17 cellular contexts compared by ENCODE assay signal in the genomic region with DNA sequence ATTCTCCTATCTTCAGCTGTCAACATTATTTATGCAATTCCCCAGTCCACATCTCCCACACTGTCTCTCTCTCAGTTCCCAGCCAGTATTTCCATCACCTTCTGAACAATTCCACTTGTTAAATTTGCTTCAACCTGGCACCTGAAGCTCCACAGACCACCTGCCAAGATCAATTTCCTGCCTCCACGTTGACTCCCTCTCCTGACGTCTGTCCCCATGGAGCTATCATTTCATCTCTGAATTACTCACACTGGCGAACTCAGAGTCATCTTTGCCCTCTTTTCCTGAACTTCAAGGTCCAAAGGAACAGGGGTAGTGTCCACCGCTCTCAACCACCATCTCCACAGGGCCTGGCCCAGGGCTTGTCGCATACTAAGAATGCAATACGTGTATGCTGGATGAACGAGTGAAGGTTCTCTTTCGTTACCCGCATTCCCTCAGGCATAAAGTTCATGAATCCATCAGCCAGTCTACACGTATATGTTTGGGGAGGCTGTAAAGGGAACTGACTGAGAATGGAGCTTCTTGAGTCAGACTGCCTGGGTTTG.
DNase-seq lines count a peak whose midpoint lies in the region; ATAC-seq, FAIRE-seq and TF ChIP-seq lines count a peak whose summit lies in the region.
"Had no signal": no experiment of that assay in that cellular context is flagged by ENCODE, and none has a peak within 500 bp of the region (broad histone marks: within the 10 kb centered on the region; RNA-seq: fewer than 3 reads in every experiment).

No MANE protein-coding gene starts in this region.

- H3K36me3 Mint-ChIP-seq in neural crest cell (ENCODE audit: low read depth) = peaks cover 2% of the 10 kb centered on the region
- no peaks in the 10 kb centered on the region for H3K36me3 Mint-ChIP-seq in Calu3 (ENCODE audit: insufficient read depth, unreplicated experiment)

- H3K4me1 Mint-ChIP-seq in neural crest cell (peaks cover 52% of the 10 kb centered on the region), Calu3 (ENCODE audit: low read depth, unreplicated experiment) (no peaks in the 10 kb centered on the region)

- BruUV-seq in Calu3 (replicated peaks; lab: Mats Ljungman, UMichigan) = no TSS peak

- no peaks in the 10 kb centered on the region for H3K9me3 ChIP-seq in left ventricle myocardium inferior (replicated peaks)
- H3K9me3 ChIP-seq: MG63, SJCRH30 had no signal

- H3K27me3 ChIP-seq in left ventricle myocardium inferior (ENCODE audit: low read depth) = no peaks in the 10 kb centered on the region
- H3K27me3 ChIP-seq: MG63 had no signal

- FAIRE-seq in HTR-8/SVneo (lab: Jason Lieb, UNC) = peak; percentile 26
- FAIRE-seq: GM19239 had no signal

- ATAC-seq in SK-N-SH treated with all-trans-retinoic acid at 6 μM for 48 hours (peak; percentile 49), GM18520 (IDR thresholded peaks at IDR 0.05; ENCODE audit: unreplicated experiment) (no peak)

- TF ChIP-seq CTCF in left ventricle myocardium inferior (IDR thresholded peaks at IDR 0.05; ENCODE audit: borderline replicate concordance) (no peak), neural crest cell (conservative IDR thresholded peaks at IDR 0.05) (no peak), Calu3 (IDR thresholded peaks at IDR 0.05; ENCODE audit: unreplicated experiment) (no peak)

- CTCF ChIA-PET in Calu3 (lab: Charles Lee) = no interaction called here

- peak overlapping the region; percentile 25 for H3K27ac ChIP-seq in left ventricle myocardium inferior (replicated peaks)
- H3K27ac ChIP-seq: SJCRH30 had no signal

- H3K27me3 Mint-ChIP-seq in neural crest cell (ENCODE audit: low read depth) (no peaks in the 10 kb centered on the region), Calu3 (ENCODE audit: unreplicated experiment) (no peaks in the 10 kb centered on the region)

- H3K4me3 Mint-ChIP-seq in neural crest cell (no peak overlapping the region), Calu3 (ENCODE audit: low read depth, unreplicated experiment) (no peak overlapping the region)

- H3K4me3 ChIP-seq in left ventricle myocardium inferior = no peak overlapping the region
- H3K4me3 ChIP-seq: MG63, SJCRH30 had no signal

- in situ Hi-C loops in KBM-7 (cut with MboI; ENCODE audit: low pct_unique_long_range_greater_than_20kb, low sequenced_read_pairs) = no loop called here

- no peaks in the 10 kb centered on the region for H3K36me3 ChIP-seq in left ventricle myocardium inferior
- H3K36me3 ChIP-seq: MG63, SJCRH30 had no signal

- DNase-seq in HTR-8/SVneo (ENCODE audit: insufficient read length, low spot score) (no peak), left ventricle myocardium inferior (no peak), neural crest cell (ENCODE audit: low read depth, low spot score) (no peak), Calu3 (no peak), SKM-1 (lab: John Stamatoyannopoulos, UW; ENCODE audit: unreplicated experiment) (no peak), KBM-7 (no peak)
- DNase-seq: COR-L47, H7, Karpas-422, MG63, NCI-H1092, NCI-H1694, NCI-H524 treated with DMSO at 0.1 percent for 48 hours, SJCRH30 had no signal

- H3K4me1 ChIP-seq in left ventricle myocardium inferior = peaks cover 32% of the 10 kb centered on the region
- H3K4me1 ChIP-seq: SJCRH30 had no signal

- H3K27ac Mint-ChIP-seq in neural crest cell (ENCODE audit: unreplicated experiment) (peak overlapping the region; percentile 10), Calu3 (ENCODE audit: unreplicated experiment) (no peak overlapping the region)

- H3K9me3 Mint-ChIP-seq in neural crest cell = peaks cover 3% of the 10 kb centered on the region
- no peaks in the 10 kb centered on the region for H3K9me3 Mint-ChIP-seq in Calu3 (ENCODE audit: low read depth, unreplicated experiment)

- intact Hi-C loops in left ventricle myocardium inferior (cut with micrococcal nuclease) = no loop called here
- intact Hi-C loops in Calu3 (cut with micrococcal nuclease; ENCODE audit: unreplicated experiment) = no loop called here

TF ChIP-seq in SK-N-SH treated with all-trans-retinoic acid at 6 μM for 48 hours, 23 proteins besides CTCF, POLR2A, EP300 and RAD21 (continues in another document):
- TF ChIP-seq BACH2 (CRISPR knock-in tag; IDR thresholded peaks at IDR 0.05; ENCODE audit: borderline replicate concordance) = no peak
- TF ChIP-seq ISL1 (CRISPR knock-in tag; IDR thresholded peaks at IDR 0.05) = peak; percentile 87
- TF ChIP-seq ESRRG (CRISPR knock-in tag; IDR thresholded peaks at IDR 0.05) = no peak
- TF ChIP-seq ZFP30 (CRISPR knock-in tag; IDR thresholded peaks at IDR 0.05) = no peak
- no peak for TF ChIP-seq PPARA (CRISPR knock-in tag; IDR thresholded peaks at IDR 0.05; ENCODE audit: borderline replicate concordance)
- TF ChIP-seq ZNF565 (CRISPR knock-in tag; conservative IDR thresholded peaks at IDR 0.05; ENCODE audit: low read depth) = no peak
- no peak for TF ChIP-seq ZFP3 (CRISPR knock-in tag; IDR thresholded peaks at IDR 0.05)
- TF ChIP-seq OSR1 (CRISPR knock-in tag; IDR thresholded peaks at IDR 0.05) = no peak
- peak; percentile 66; the same call in 1 of the 2 replicates for TF ChIP-seq TOX (CRISPR knock-in tag; IDR thresholded peaks at IDR 0.05; ENCODE audit: borderline replicate concordance)
- TF ChIP-seq SNAI2 (CRISPR knock-in tag; IDR thresholded peaks at IDR 0.05) = 0 out of 2 replicates have a peak, but pooled peaks have one; percentile 7
- TF ChIP-seq ZC3H10 (CRISPR knock-in tag; IDR thresholded peaks at IDR 0.05) = peak; percentile 86
- no peak for TF ChIP-seq ZNF70 (CRISPR knock-in tag; IDR thresholded peaks at IDR 0.05)
- TF ChIP-seq ARNTL (CRISPR knock-in tag; IDR thresholded peaks at IDR 0.05; ENCODE audit: borderline replicate concordance, low read depth) = no peak
- TF ChIP-seq, protein P1, sequence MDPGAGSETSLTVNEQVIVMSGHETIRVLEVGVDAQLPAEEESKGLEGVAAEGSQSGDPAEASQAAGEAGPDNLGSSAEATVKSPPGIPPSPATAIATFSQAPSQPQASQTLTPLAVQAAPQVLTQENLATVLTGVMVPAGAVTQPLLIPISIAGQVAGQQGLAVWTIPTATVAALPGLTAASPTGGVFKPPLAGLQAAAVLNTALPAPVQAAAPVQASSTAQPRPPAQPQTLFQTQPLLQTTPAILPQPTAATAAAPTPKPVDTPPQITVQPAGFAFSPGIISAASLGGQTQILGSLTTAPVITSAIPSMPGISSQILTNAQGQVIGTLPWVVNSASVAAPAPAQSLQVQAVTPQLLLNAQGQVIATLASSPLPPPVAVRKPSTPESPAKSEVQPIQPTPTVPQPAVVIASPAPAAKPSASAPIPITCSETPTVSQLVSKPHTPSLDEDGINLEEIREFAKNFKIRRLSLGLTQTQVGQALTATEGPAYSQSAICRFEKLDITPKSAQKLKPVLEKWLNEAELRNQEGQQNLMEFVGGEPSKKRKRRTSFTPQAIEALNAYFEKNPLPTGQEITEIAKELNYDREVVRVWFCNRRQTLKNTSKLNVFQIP (CRISPR knock-in tag; IDR thresholded peaks at IDR 0.05; ENCODE audit: borderline replicate concordance, low read depth) = no peak
- peak; percentile 28; the same call in 1 of the 2 replicates for TF ChIP-seq TCF4 (CRISPR knock-in tag; IDR thresholded peaks at IDR 0.05; ENCODE audit: borderline replicate concordance)
- TF ChIP-seq, protein P2, sequence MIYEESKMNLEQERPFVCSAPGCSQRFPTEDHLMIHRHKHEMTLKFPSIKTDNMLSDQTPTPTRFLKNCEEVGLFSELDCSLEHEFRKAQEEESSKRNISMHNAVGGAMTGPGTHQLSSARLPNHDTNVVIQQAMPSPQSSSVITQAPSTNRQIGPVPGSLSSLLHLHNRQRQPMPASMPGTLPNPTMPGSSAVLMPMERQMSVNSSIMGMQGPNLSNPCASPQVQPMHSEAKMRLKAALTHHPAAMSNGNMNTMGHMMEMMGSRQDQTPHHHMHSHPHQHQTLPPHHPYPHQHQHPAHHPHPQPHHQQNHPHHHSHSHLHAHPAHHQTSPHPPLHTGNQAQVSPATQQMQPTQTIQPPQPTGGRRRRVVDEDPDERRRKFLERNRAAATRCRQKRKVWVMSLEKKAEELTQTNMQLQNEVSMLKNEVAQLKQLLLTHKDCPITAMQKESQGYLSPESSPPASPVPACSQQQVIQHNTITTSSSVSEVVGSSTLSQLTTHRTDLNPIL (CRISPR knock-in tag; IDR thresholded peaks at IDR 0.05; ENCODE audit: low read depth) = 0 out of 2 replicates have a peak, but pooled peaks have one; percentile 55
- TF ChIP-seq RARB (CRISPR knock-in tag; IDR thresholded peaks at IDR 0.05) = 0 out of 2 replicates have a peak, but pooled peaks have one; percentile 34
- no peak for TF ChIP-seq ZNF8 (CRISPR knock-in tag; IDR thresholded peaks at IDR 0.05)
- TF ChIP-seq CSDC2 (CRISPR knock-in tag; IDR thresholded peaks at IDR 0.05) = no peak; the same call in 1 of the 2 replicates
- TF ChIP-seq, protein P3, sequence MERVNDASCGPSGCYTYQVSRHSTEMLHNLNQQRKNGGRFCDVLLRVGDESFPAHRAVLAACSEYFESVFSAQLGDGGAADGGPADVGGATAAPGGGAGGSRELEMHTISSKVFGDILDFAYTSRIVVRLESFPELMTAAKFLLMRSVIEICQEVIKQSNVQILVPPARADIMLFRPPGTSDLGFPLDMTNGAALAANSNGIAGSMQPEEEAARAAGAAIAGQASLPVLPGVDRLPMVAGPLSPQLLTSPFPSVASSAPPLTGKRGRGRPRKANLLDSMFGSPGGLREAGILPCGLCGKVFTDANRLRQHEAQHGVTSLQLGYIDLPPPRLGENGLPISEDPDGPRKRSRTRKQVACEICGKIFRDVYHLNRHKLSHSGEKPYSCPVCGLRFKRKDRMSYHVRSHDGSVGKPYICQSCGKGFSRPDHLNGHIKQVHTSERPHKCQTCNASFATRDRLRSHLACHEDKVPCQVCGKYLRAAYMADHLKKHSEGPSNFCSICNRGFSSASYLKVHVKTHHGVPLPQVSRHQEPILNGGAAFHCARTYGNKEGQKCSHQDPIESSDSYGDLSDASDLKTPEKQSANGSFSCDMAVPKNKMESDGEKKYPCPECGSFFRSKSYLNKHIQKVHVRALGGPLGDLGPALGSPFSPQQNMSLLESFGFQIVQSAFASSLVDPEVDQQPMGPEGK (CRISPR knock-in tag; IDR thresholded peaks at IDR 0.05; ENCODE audit: borderline replicate concordance) = no peak; the same call in 1 of the 2 replicates
- TF ChIP-seq GLIS3 (CRISPR knock-in tag; IDR thresholded peaks at IDR 0.05) = no peak
